ENCODE assay signal across 1 cellular context in genomic region chr20:50192364-50193168, GRCh38.
TF ChIP-seq lines count a peak whose summit lies in the region.

No MANE protein-coding gene starts in this region.

TF ChIP-seq in IMR-90, 13 proteins besides CTCF, POLR2A, EP300 and RAD21:
- TF ChIP-seq ELK1 (IDR thresholded peaks at IDR 0.05; ENCODE audit: borderline replicate concordance, low read depth, low read length) = no peak
- peak; percentile 96 for TF ChIP-seq MXI1 (IDR thresholded peaks at IDR 0.05; ENCODE audit: borderline replicate concordance, low read depth, low read length)
- peak; percentile 16; the same call in 1 of the 2 replicates for TF ChIP-seq MAZ (IDR thresholded peaks at IDR 0.05; ENCODE audit: borderline replicate concordance, low read depth, low read length)
- TF ChIP-seq BHLHE40 (IDR thresholded peaks at IDR 0.05; ENCODE audit: low read depth, low read length) = peak; percentile 89
- TF ChIP-seq NFE2L2 (IDR thresholded peaks at IDR 0.05; ENCODE audit: low read depth, low read length) = no peak
- TF ChIP-seq RCOR1 (IDR thresholded peaks at IDR 0.05; ENCODE audit: insufficient replicate concordance, low read length) = no peak
- no peak for TF ChIP-seq MAFK (IDR thresholded peaks at IDR 0.05; ENCODE audit: low read depth, low read length)
- TF ChIP-seq FOS (IDR thresholded peaks at IDR 0.05; ENCODE audit: low read depth, low read length) = peak; percentile 43; the same call in 1 of the 2 replicates
- peak; percentile 73 for TF ChIP-seq CHD1 (IDR thresholded peaks at IDR 0.05; ENCODE audit: low read depth, low read length)
- TF ChIP-seq USF2 (IDR thresholded peaks at IDR 0.05; ENCODE audit: low read depth, low read length) = no peak
- peak; percentile 98 for TF ChIP-seq CEBPB (IDR thresholded peaks at IDR 0.05; ENCODE audit: low read depth, low read length)
- TF ChIP-seq RFX5 (IDR thresholded peaks at IDR 0.05; ENCODE audit: low read depth, low read length) = no peak
- no peak for TF ChIP-seq SMC3 (IDR thresholded peaks at IDR 0.05; ENCODE audit: low read depth, low read length)
